ENCODE assay signal across 21 cellular contexts in genomic region chr21:44987301-44987885, GRCh38. TPM values are rescaled to one million over a fixed set of nuclear protein-coding genes. Genes with fewer than 3 reads are reported as not detected.
DNase-seq lines count a peak whose midpoint lies in the region; ATAC-seq, FAIRE-seq and TF ChIP-seq lines count a peak whose summit lies in the region.
"Had no signal": no experiment of that assay in that cellular context is flagged by ENCODE, and none has a peak within 500 bp of the region (broad histone marks: within the 10 kb centered on the region; RNA-seq: fewer than 3 reads in every experiment).

No MANE protein-coding gene starts in this region.

- H3K4ac ChIP-seq in neuronal stem cell (ENCODE audit: low read length), result no peak overlapping the region

- no peak for DNase-seq in A549 (ENCODE audit: low read depth in 1 of 2, low spot score in 1 of 2)
- DNase-seq in CD14-positive monocyte (ENCODE audit: low spot score), result peak; percentile 33
- DNase-seq in Right ventricle myocardium superior, result peak; percentile 37
- no peak for DNase-seq in neuronal stem cell (ENCODE audit: low spot score)
- DNase-seq in foreskin keratinocyte, result no peak
- no peak for DNase-seq in coronary artery (ENCODE audit: low spot score)
- DNase-seq: activated CD4-positive, alpha-beta memory T cell treated with anti-CD3 and anti-CD28 coated beads for 36 hours; activated gamma-delta T cell; mesendoderm; NCI-H1417; NCI-H2081 treated with DMSO at 0.1 percent for 48 hours; NCI-H226; NCI-H748 treated with DMSO at 0.1 percent for 48 hours; occipital lobe had no signal

- no peak for TF ChIP-seq RAD21 in A549 (conservative IDR thresholded peaks at IDR 0.05 in 1 of 2, IDR thresholded peaks at IDR 0.05 in 1 of 2)

- no peaks in the 10 kb centered on the region for H3K36me3 Mint-ChIP-seq in CD14-positive monocyte
- H3K36me3 Mint-ChIP-seq: activated CD4-positive, alpha-beta memory T cell treated with anti-CD3 and anti-CD28 coated beads for 36 hours had no signal

- peak overlapping the region; percentile 93 for H2BK5ac ChIP-seq in neuronal stem cell (ENCODE audit: low read length)

- CTCF ChIA-PET in A549 (lab: Yijun Ruan, JAX), result no interaction called here

- ATAC-seq in A549, result no peak
- no peak for ATAC-seq in Right ventricle myocardium superior (ENCODE audit: poor library complexity)
- no peak for ATAC-seq in foreskin keratinocyte
- no peak for ATAC-seq in GM18861 (IDR thresholded peaks at IDR 0.05; ENCODE audit: unreplicated experiment)
- ATAC-seq: HCT116 had no signal

- FAIRE-seq in A549 (lab: Jason Lieb, UNC), result no peak
- FAIRE-seq: D721Med, HTR-8/SVneo, keratinocyte, RCC 7860 had no signal

- peak overlapping the region; percentile 88 for H2AK5ac ChIP-seq in neuronal stem cell (ENCODE audit: low read depth, low read length)

- no peaks in the 10 kb centered on the region for H3K4me1 Mint-ChIP-seq in CD14-positive monocyte

- H3K36me3 ChIP-seq in neuronal stem cell (replicated peaks in 1 of 2; ENCODE audit: control insufficient read depth in 2 of 2, insufficient read depth in 2 of 2, low read length in 2 of 2), result no peaks in the 10 kb centered on the region
- H3K36me3 ChIP-seq: tibial nerve had no signal

- peak overlapping the region; percentile 73 for H2BK12ac ChIP-seq in neuronal stem cell (ENCODE audit: low read length)

- no peaks in the 10 kb centered on the region for H3K9me3 ChIP-seq in A549
- no peaks in the 10 kb centered on the region for H3K9me3 ChIP-seq in neuronal stem cell (replicated peaks in 1 of 2; ENCODE audit: control insufficient read depth in 2 of 2, insufficient read depth in 1 of 2, low read depth in 1 of 2, low read length in 2 of 2)
- H3K9me3 ChIP-seq: tibial nerve had no signal

- no peak overlapping the region for H3K4me3 ChIP-seq in A549
- H3K4me3 ChIP-seq in neuronal stem cell (ENCODE audit: low read length in 2 of 2), result no peak overlapping the region
- no peak overlapping the region for H3K4me3 ChIP-seq in coronary artery
- H3K4me3 ChIP-seq: tibial nerve had no signal

- H3K27me3 Mint-ChIP-seq in CD14-positive monocyte (ENCODE audit: low read depth in 3 of 3), result peaks cover 0 to 5% (median 3%) of the 10 kb centered on the region in 3 donors
- H3K27me3 Mint-ChIP-seq: activated CD4-positive, alpha-beta memory T cell treated with anti-CD3 and anti-CD28 coated beads for 36 hours had no signal

- H3K23ac ChIP-seq in neuronal stem cell (ENCODE audit: low read depth, low read length, poor library complexity), result no peak overlapping the region

- WGBS in A549 (ENCODE audit: missing lambda C conversion rate), result 83% methylated on average over 8 of the region's 23 CpGs
- no CpG with 5 or more reads among the region's 23 CpGs for WGBS in neuronal stem cell (ENCODE audit: extremely low coverage in 2 of 2, insufficient read length in 2 of 2, insufficient replicate concordance in 1 of 2), 2 donors

- no peaks in the 10 kb centered on the region for H3K79me1 ChIP-seq in neuronal stem cell (ENCODE audit: low read depth, low read length)

- H4K8ac ChIP-seq in neuronal stem cell (ENCODE audit: low read depth, low read length), result no peak overlapping the region

- no peak overlapping the region for H3K14ac ChIP-seq in neuronal stem cell (ENCODE audit: low read length)

- TF ChIP-seq CTCF in A549 (IDR thresholded peaks at IDR 0.05), result no peak
- no peak for TF ChIP-seq CTCF in CD14-positive monocyte (IDR thresholded peaks at IDR 0.05)
- TF ChIP-seq CTCF in foreskin keratinocyte (conservative IDR thresholded peaks at IDR 0.05), result no peak
- no peak for TF ChIP-seq CTCF in coronary artery (IDR thresholded peaks at IDR 0.05)

- H4K91ac ChIP-seq in neuronal stem cell (ENCODE audit: low read depth, low read length, poor library complexity), result no peak overlapping the region

- H3K27ac ChIP-seq in A549 (no peak overlapping the region), neuronal stem cell (replicated peaks; ENCODE audit: low read length) (no peak overlapping the region), foreskin keratinocyte (no peak overlapping the region), coronary artery (peak overlapping the region in 1 of 2 donors; percentile 99)
- H3K27ac ChIP-seq: tibial nerve had no signal

- POLR2A ChIA-PET in A549 (lab: Yijun Ruan, JAX), result no interaction called here

- H2BK120ac ChIP-seq in neuronal stem cell (ENCODE audit: low read depth, low read length), result no peak overlapping the region

- peak overlapping the region; percentile 83 for H3K18ac ChIP-seq in neuronal stem cell (ENCODE audit: low read length)

- no peak for TF ChIP-seq POLR2A in A549 (IDR thresholded peaks at IDR 0.05; ENCODE audit: low read length)

- peaks cover 8% of the 10 kb centered on the region; the same call in 2 of the 3 replicates for H3K4me1 ChIP-seq in A549
- H3K4me1 ChIP-seq in neuronal stem cell (ENCODE audit: control insufficient read depth in 2 of 2, insufficient read depth in 1 of 2, low read depth in 1 of 2, low read length in 2 of 2), result peaks cover 7 to 27% of the 10 kb centered on the region in 2 donors
- no peaks in the 10 kb centered on the region for H3K4me1 ChIP-seq in foreskin keratinocyte

- no peak for TF ChIP-seq EP300 in A549 (IDR thresholded peaks at IDR 0.05)

- no peak overlapping the region for H2AFZ ChIP-seq in neuronal stem cell (ENCODE audit: low read length)

- no peak overlapping the region for H3K27ac Mint-ChIP-seq in CD14-positive monocyte
- H3K27ac Mint-ChIP-seq: activated CD4-positive, alpha-beta memory T cell treated with anti-CD3 and anti-CD28 coated beads for 36 hours had no signal

- H3K9ac ChIP-seq in neuronal stem cell (ENCODE audit: low read depth, low read length, poor library complexity), result no peak overlapping the region

- H3K27me3 ChIP-seq in neuronal stem cell (ENCODE audit: control insufficient read depth in 3 of 3, insufficient read depth in 3 of 3, low read depth in 1 of 3, low read length in 3 of 3), result peaks cover 0 to 18% (median 0%) of the 10 kb centered on the region in 3 experiments
- H3K27me3 ChIP-seq in foreskin keratinocyte, result no peaks in the 10 kb centered on the region
- H3K27me3 ChIP-seq: tibial nerve had no signal

- H3K4me3 Mint-ChIP-seq in CD14-positive monocyte, result no peak overlapping the region
- H3K4me3 Mint-ChIP-seq: activated CD4-positive, alpha-beta memory T cell treated with anti-CD3 and anti-CD28 coated beads for 36 hours had no signal

- intact Hi-C loops in CD14-positive monocyte (cut with micrococcal nuclease) (no loop called here), Right ventricle myocardium superior (cut with DNase I) (no loop called here)

- no peak overlapping the region for H3K4me2 ChIP-seq in A549
- H3K4me2 ChIP-seq in neuronal stem cell (ENCODE audit: insufficient read depth, low read length, poor library complexity, severe bottlenecking), result no peak overlapping the region

- no peak overlapping the region for H2BK15ac ChIP-seq in neuronal stem cell (ENCODE audit: low read length)

- no peaks in the 10 kb centered on the region for H3K9me3 Mint-ChIP-seq in CD14-positive monocyte
- H3K9me3 Mint-ChIP-seq: activated CD4-positive, alpha-beta memory T cell treated with anti-CD3 and anti-CD28 coated beads for 36 hours had no signal

TF ChIP-seq in A549, 52 proteins besides CTCF, POLR2A, EP300 and RAD21:
- TF ChIP-seq, protein P1, sequence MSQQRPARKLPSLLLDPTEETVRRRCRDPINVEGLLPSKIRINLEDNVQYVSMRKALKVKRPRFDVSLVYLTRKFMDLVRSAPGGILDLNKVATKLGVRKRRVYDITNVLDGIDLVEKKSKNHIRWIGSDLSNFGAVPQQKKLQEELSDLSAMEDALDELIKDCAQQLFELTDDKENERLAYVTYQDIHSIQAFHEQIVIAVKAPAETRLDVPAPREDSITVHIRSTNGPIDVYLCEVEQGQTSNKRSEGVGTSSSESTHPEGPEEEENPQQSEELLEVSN (IDR thresholded peaks at IDR 0.05; ENCODE audit: borderline replicate concordance, low read depth), result no peak
- TF ChIP-seq ZFP36 (IDR thresholded peaks at IDR 0.05; ENCODE audit: borderline replicate concordance, partially characterized antibody), result peak; percentile 56

RNA-seq across cellular contexts. Expression of gene SLX9, which starts 47.6 kb away (rescaled TPM):
- polyA plus RNA-seq in A549 (2011; rRNA removed) (12.7 and 26.9 TPM in 2 replicates), A549 (2017; fragmentation: RNase III; extraction: RNeasy Plus Mini Kit Qiagen cat#74134 plus additional on column Dnase treatment) (40.4 to 43.1 TPM (median 40.6 TPM) in 3 replicates), CD14-positive monocyte (1 to 10 TPM; 7.5 to 9.0 TPM), foreskin keratinocyte (54.8 and 73.8 TPM in 2 replicates)
- 46.9 and 53.8 TPM in 2 replicates for polyA plus RNA-seq in A549 (2012; cell fraction: cytosol; rRNA removed)
- 34.0 and 36.1 TPM in 2 replicates for polyA plus RNA-seq in A549 (2012; cell fraction: nucleus; rRNA removed)
- polyA minus RNA-seq in A549 (2011; rRNA and poly(A)+ RNA removed), result 6.0 and 9.4 TPM in 2 replicates
- total RNA-seq in Right ventricle myocardium superior (77.4 TPM), foreskin keratinocyte (39.7 and 54.7 TPM in 2 replicates)
- polyA plus RNA-seq in neuronal stem cell (2013, experiment 1 of 2), result 17.0 TPM
- polyA plus RNA-seq in neuronal stem cell (2013, experiment 2 of 2), result 16.6 TPM

Comparison
In these comparisons a context has a peak if more than half of its experiments do, and no peak if none do; other contexts are left out.
1. DNase-seq: peak in CD14-positive monocyte (single experiment) and Right ventricle myocardium superior (single experiment); none in A549 (0 of 2), neuronal stem cell (single experiment), foreskin keratinocyte (0 of 2) and coronary artery (single experiment).